ENCODE assay signal across 8 cellular contexts in the genomic region with DNA sequence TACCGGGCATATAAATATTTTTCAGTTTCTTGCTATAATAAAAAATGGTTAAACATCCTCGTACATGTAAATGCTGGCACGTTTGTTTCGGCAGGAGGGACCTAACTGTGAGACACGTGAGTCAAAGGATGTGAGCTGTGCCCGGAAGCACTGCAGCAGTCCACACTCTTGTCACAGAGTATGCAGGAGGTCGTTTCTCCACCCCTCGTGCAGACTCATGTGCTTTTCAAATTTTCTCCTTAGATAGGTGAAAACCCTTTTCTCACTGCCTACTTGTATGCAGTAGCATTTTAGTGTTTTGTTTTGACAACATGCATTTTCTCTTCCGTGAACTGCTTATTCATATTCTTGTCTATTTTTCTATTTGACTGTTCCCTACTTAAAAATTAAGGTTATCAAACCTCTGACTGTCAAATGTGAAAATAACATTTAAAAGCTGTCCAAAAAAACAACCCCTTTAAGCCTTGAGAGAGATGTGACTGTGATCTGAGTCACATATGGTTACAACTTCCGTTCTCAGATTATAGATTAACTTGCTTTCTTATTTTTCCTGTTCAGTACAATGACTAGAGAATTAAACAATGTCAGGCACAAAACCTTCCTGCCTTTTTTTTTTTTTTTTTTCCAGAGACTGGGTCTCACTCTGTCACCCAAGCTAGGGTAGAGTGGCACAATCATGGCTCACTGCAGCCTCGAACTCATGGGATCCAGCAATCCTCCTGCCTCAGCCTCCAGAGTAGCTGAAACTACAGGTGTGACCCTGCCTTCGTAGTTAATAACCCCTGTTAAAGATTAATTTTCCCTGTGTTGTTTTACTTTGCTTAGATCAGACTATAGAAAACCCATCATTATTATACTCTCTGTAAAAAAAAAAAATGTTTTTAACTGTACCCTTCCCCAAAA. TPM values are rescaled to one million over a fixed set of nuclear protein-coding genes. Genes with fewer than 3 reads are reported as not detected.
DNase-seq lines count a peak whose midpoint lies in the region; ATAC-seq and TF ChIP-seq lines count a peak whose summit lies in the region.

No MANE protein-coding gene starts in this region.

- H3K27ac Mint-ChIP-seq in T-cell = peak overlapping the region in 1 of 2 donors; percentile 98
- peak overlapping the region; percentile 81 for H3K27ac Mint-ChIP-seq in chondrocyte (ENCODE audit: unreplicated experiment)

- ATAC-seq in GM18870 (IDR thresholded peaks at IDR 0.05; ENCODE audit: unreplicated experiment) = peak; percentile 86
- ATAC-seq in HG02870 (IDR thresholded peaks at IDR 0.05; ENCODE audit: unreplicated experiment) = peak; percentile 82
- peak; percentile 67 to 97 (median 90) for ATAC-seq in T-cell (replicated peaks in 1 of 4)

- H3K9me3 Mint-ChIP-seq in T-cell (no peaks in the 10 kb centered on the region), chondrocyte (ENCODE audit: low read depth) (no peaks in the 10 kb centered on the region)

- POLR2A ChIA-PET in T-cell (lab: Charles Lee) = no interaction called here

- no peak for TF ChIP-seq CTCF in chondrocyte (IDR thresholded peaks at IDR 0.05)

- DNase-seq in T-cell (peak in 29 of 34 experiments; percentile 4 to 45 (median 19)), chondrocyte (ENCODE audit: low spot score) (no peak), NCI-H2227 treated with DMSO at 0.1 percent for 48 hours (lab: John Stamatoyannopoulos, UW) (no peak), NCI-H526 (lab: John Stamatoyannopoulos, UW) (no peak), HUDEP-2 (lab: John Stamatoyannopoulos, UW; ENCODE audit: unreplicated experiment in 76 of 76) (no peak)
- peak in 2 of 3 donors; percentile 1 to 7 for DNase-seq in stimulated activated CD4-positive, alpha-beta T cell treated with anti-CD3 and anti-CD28 coated beads, TNF-alpha, amount 100 ng/mL, for 1 hour (ENCODE audit: low read depth in 3 of 3, low spot score in 1 of 3)

- H3K4me3 Mint-ChIP-seq in T-cell = peak overlapping the region; percentile 37 to 82 (median 66)
- peak overlapping the region; percentile 48 for H3K4me3 Mint-ChIP-seq in chondrocyte (ENCODE audit: unreplicated experiment)

- CTCF ChIA-PET in T-cell (lab: Charles Lee) = no interaction called here

- H3K4me1 Mint-ChIP-seq in T-cell (peaks cover 4 to 25% (median 7%) of the 10 kb centered on the region in 3 donors), chondrocyte (ENCODE audit: low read depth) (peaks cover 26% of the 10 kb centered on the region)

- H3K36me3 Mint-ChIP-seq in T-cell = peaks cover 7% of the 10 kb centered on the region
- no peaks in the 10 kb centered on the region for H3K36me3 Mint-ChIP-seq in chondrocyte (ENCODE audit: low read depth)

- H3K27me3 Mint-ChIP-seq in T-cell (no peaks in the 10 kb centered on the region), chondrocyte (ENCODE audit: low read depth) (no peaks in the 10 kb centered on the region)

RNA-seq across cellular contexts. Expression of gene DPY19L1, which starts 45.1 kb away (rescaled TPM):
- total RNA-seq in T-cell = 10 to 100 TPM in 3 of 5 donors, 1 to 10 TPM in 2; 6.6 to 10.5 (median 10.3) TPM
- 30.9 to 47.7 TPM (median 32.2 TPM) in 3 replicates for total RNA-seq in chondrocyte

Comparison
In these comparisons a context has a peak if more than half of its experiments do, and no peak if none do; other contexts are left out.
1. DNase-seq: peak in T-cell (29 of 34) and stimulated activated CD4-positive, alpha-beta T cell treated with anti-CD3 and anti-CD28 coated beads, TNF-alpha, amount 100 ng/mL, for 1 hour (2 of 3); none in chondrocyte (single experiment), NCI-H2227 treated with DMSO at 0.1 percent for 48 hours (single experiment), NCI-H526 (0 of 2) and HUDEP-2 (0 of 76).
2. Peak in every context shown above with its lines, with median percentiles within 50 percentile points of each other: ATAC-seq.